24 cellular contexts compared by ENCODE assay signal in genomic region chr1:13600762-13601483, GRCh38. TPM values are rescaled to one million over a fixed set of nuclear protein-coding genes. Genes with fewer than 3 reads are reported as not detected.
DNase-seq lines count a peak whose midpoint lies in the region; ATAC-seq, FAIRE-seq and TF ChIP-seq lines count a peak whose summit lies in the region.
"Had no signal": no experiment of that assay in that cellular context is flagged by ENCODE, and none has a peak within 500 bp of the region (broad histone marks: within the 10 kb centered on the region; RNA-seq: fewer than 3 reads in every experiment).

No MANE protein-coding gene starts in this region.

- H2AK5ac ChIP-seq in mesendoderm (ENCODE audit: low read length), result no peak overlapping the region

- TF ChIP-seq CTCF in PC-3 (conservative IDR thresholded peaks at IDR 0.05; ENCODE audit: low read depth, low read length), result no peak
- TF ChIP-seq CTCF in smooth muscle cell (IDR thresholded peaks at IDR 0.05; ENCODE audit: borderline replicate concordance, insufficient read depth, poor library complexity, severe bottlenecking), result no peak
- no peak for TF ChIP-seq CTCF in kidney (IDR thresholded peaks at IDR 0.05; ENCODE audit: borderline replicate concordance, extremely low read depth, insufficient read depth)

- no peak overlapping the region for H2BK120ac ChIP-seq in mesendoderm (ENCODE audit: low read depth, low read length)

- H2BK5ac ChIP-seq in mesendoderm (ENCODE audit: low read length), result no peak overlapping the region

- H4K20me1 ChIP-seq in PC-3 (ENCODE audit: low read length) (no peaks in the 10 kb centered on the region), smooth muscle cell (ENCODE audit: low read depth) (peaks cover 71% of the 10 kb centered on the region)

- H3K27ac ChIP-seq in PC-3 (ENCODE audit: low read length) (no peak overlapping the region), mesendoderm (ENCODE audit: low read depth, low read length) (no peak overlapping the region), smooth muscle cell (ENCODE audit: low read depth) (peak overlapping the region; percentile 56), kidney (ENCODE audit: low read depth in 2 of 2, low read length in 2 of 2) (no peak overlapping the region), aorta (ENCODE audit: low read depth in 1 of 2, low read length in 2 of 2) (no peak overlapping the region)
- H3K27ac ChIP-seq: ascending aorta, uterus had no signal

- no peak overlapping the region for H4K8ac ChIP-seq in mesendoderm (ENCODE audit: low read depth, low read length)

- WGBS in mesendoderm (ENCODE audit: extremely low coverage, insufficient coverage, low lambda C conversion rate), result no CpG with 5 or more reads among the region's 8 CpGs
- 42% methylated on average over 8 of the region's 8 CpGs for WGBS in smooth muscle cell (ENCODE audit: low lambda C conversion rate)
- WGBS in aorta, 2 donors, result 68 to 69% methylated on average over 8 of the region's 8 CpGs

- no peak for FAIRE-seq in kidney (lab: Jason Lieb, UNC)
- FAIRE-seq: G401.6, GM19239 had no signal

- H3K4me3 ChIP-seq in PC-3 (ENCODE audit: low read length), result no peak overlapping the region
- no peak overlapping the region for H3K4me3 ChIP-seq in mesendoderm (ENCODE audit: low read length)
- H3K4me3 ChIP-seq in smooth muscle cell, result no peak overlapping the region
- H3K4me3 ChIP-seq in kidney (ENCODE audit: low read length in 2 of 2), result no peak overlapping the region
- H3K4me3 ChIP-seq in aorta (ENCODE audit: low read length in 2 of 2), result no peak overlapping the region
- H3K4me3 ChIP-seq: ascending aorta, HAP-1, mucosa of descending colon, uterus had no signal

- H3K9me2 ChIP-seq in PC-3 (replicated peaks; ENCODE audit: low read length), result no peaks in the 10 kb centered on the region
- H3K9me2 ChIP-seq: SK-N-SH had no signal

- DNase-seq in PC-3 (peak; percentile 36), Right ventricle myocardium superior (peak; percentile 56), mesendoderm (peak; percentile 37), smooth muscle cell (lab: John Stamatoyannopoulos, UW; ENCODE audit: unreplicated experiment) (no peak), kidney (no peak), aorta (no peak), T-helper 9 cell (no peak)
- DNase-seq: activated naive CD4-positive, alpha-beta T cell treated with anti-CD3 and anti-CD28 coated beads, Interleukin-2, amount 10 ng/mL, durations not matched to agents 7 days and 5 days; activated T-cell treated with anti-CD3 and anti-CD28 coated beads, Interleukin-2, amount 50 U/mL, for 4 hours; DMS 273 treated with DMSO at 0.1 percent for 48 hours; hippocampal formation; mucosa of descending colon; NCI-H146; NCI-H2227 treated with DMSO at 0.1 percent for 48 hours; NCI-H82; nucleus accumbens; SK-N-SH; stimulated activated CD4-positive, alpha-beta T cell treated with anti-CD3 and anti-CD28 coated beads, Interleukin-2, amount 100 ng/mL, for 48 hours; uterus had no signal

- peaks cover 38% of the 10 kb centered on the region for H3K4me1 ChIP-seq in PC-3 (ENCODE audit: insufficient read depth, low read length)
- H3K4me1 ChIP-seq in mesendoderm (ENCODE audit: control insufficient read depth, low read depth, low read length), result no peaks in the 10 kb centered on the region
- H3K4me1 ChIP-seq in smooth muscle cell (ENCODE audit: low read depth), result peaks cover 17% of the 10 kb centered on the region
- no peaks in the 10 kb centered on the region for H3K4me1 ChIP-seq in kidney (ENCODE audit: control insufficient read depth in 1 of 2, insufficient read depth in 1 of 2, low read depth in 1 of 2, low read length in 2 of 2)
- no peaks in the 10 kb centered on the region for H3K4me1 ChIP-seq in aorta (ENCODE audit: control insufficient read depth in 1 of 2, insufficient read depth in 2 of 2, low read length in 2 of 2)
- H3K4me1 ChIP-seq: ascending aorta, uterus had no signal

- ATAC-seq in PC-3 (no peak), Right ventricle myocardium superior (ENCODE audit: poor library complexity) (peak; percentile 97), aorta (ENCODE audit: low FRiP score) (no peak), GM19035 (IDR thresholded peaks at IDR 0.05; ENCODE audit: unreplicated experiment) (no peak)
- ATAC-seq: activated T-cell treated with anti-CD3 and anti-CD28 coated beads, Interleukin-2, amount 50 U/mL, for 4 hours; mucosa of descending colon had no signal

- intact Hi-C loops in PC-3 (cut with micrococcal nuclease), result no loop called here
- intact Hi-C loops in Right ventricle myocardium superior (cut with DNase I), result no loop called here
- intact Hi-C loops in kidney (cut with DNase I), result no loop called here
- intact Hi-C loops in aorta (cut with DNase I), result no loop called here

- no peak overlapping the region for H3K56ac ChIP-seq in mesendoderm (ENCODE audit: low read length)

- no peak overlapping the region for H3K9ac ChIP-seq in PC-3 (ENCODE audit: low read length)
- H3K9ac ChIP-seq in mesendoderm (ENCODE audit: low read length), result no peak overlapping the region
- no peak overlapping the region for H3K9ac ChIP-seq in smooth muscle cell (ENCODE audit: low read depth)
- no peak overlapping the region for H3K9ac ChIP-seq in kidney (ENCODE audit: low read length in 2 of 2)
- H3K9ac ChIP-seq: SK-N-SH had no signal

- POLR2A ChIA-PET in PC-3 (lab: Charles Lee; ENCODE audit: unreplicated experiment), result no interaction called here

- H3K4me2 ChIP-seq in PC-3 (ENCODE audit: low read length), result 0 out of 2 replicates have a peak overlapping the region, but pooled peaks have one; percentile 73
- H3K4me2 ChIP-seq in mesendoderm (ENCODE audit: low read length), result no peak overlapping the region
- peak overlapping the region; percentile 2 for H3K4me2 ChIP-seq in smooth muscle cell
- H3K4me2 ChIP-seq: SK-N-SH had no signal

- H3K79me1 ChIP-seq in mesendoderm (ENCODE audit: low read length), result no peaks in the 10 kb centered on the region

- H3K79me2 ChIP-seq in PC-3 (ENCODE audit: low read length) (no peaks in the 10 kb centered on the region), mesendoderm (ENCODE audit: control insufficient read depth, insufficient read depth, low read length) (no peaks in the 10 kb centered on the region), smooth muscle cell (ENCODE audit: low read depth) (peaks cover 82% of the 10 kb centered on the region)

- no peak overlapping the region for H4K5ac ChIP-seq in mesendoderm (ENCODE audit: low read length)

- H2BK15ac ChIP-seq in mesendoderm (replicated peaks; ENCODE audit: low read depth), result no peak overlapping the region

- CTCF ChIA-PET in PC-3 (lab: Charles Lee), result no interaction called here

- H3K9me3 ChIP-seq in PC-3 (ENCODE audit: low read length) (no peaks in the 10 kb centered on the region), smooth muscle cell (replicated peaks; ENCODE audit: low read depth) (no peaks in the 10 kb centered on the region), kidney (ENCODE audit: control insufficient read depth in 1 of 2, low read length in 2 of 2) (no peaks in the 10 kb centered on the region), aorta (ENCODE audit: control insufficient read depth, low read length) (peaks cover 5% of the 10 kb centered on the region)
- H3K9me3 ChIP-seq: ascending aorta, HAP-1, mucosa of descending colon, SK-N-SH, uterus had no signal

- H3K36me3 ChIP-seq in PC-3 (ENCODE audit: low read depth, low read length), result no peaks in the 10 kb centered on the region
- H3K36me3 ChIP-seq in mesendoderm (ENCODE audit: control insufficient read depth, insufficient read depth, low read length), result no peaks in the 10 kb centered on the region
- H3K36me3 ChIP-seq in smooth muscle cell (ENCODE audit: low read depth), result no peaks in the 10 kb centered on the region
- no peaks in the 10 kb centered on the region for H3K36me3 ChIP-seq in kidney (ENCODE audit: control insufficient read depth in 1 of 2, insufficient read depth in 2 of 2, low read length in 2 of 2)
- no peaks in the 10 kb centered on the region for H3K36me3 ChIP-seq in aorta (ENCODE audit: control insufficient read depth in 1 of 2, insufficient read depth in 2 of 2, low read length in 1 of 2)
- H3K36me3 ChIP-seq: ascending aorta, uterus had no signal

- H2AFZ ChIP-seq in PC-3 (ENCODE audit: low read length) (no peak overlapping the region), smooth muscle cell (ENCODE audit: low read depth) (no peak overlapping the region)

- H3K23ac ChIP-seq in mesendoderm (ENCODE audit: low read length), result no peak overlapping the region

- H3K27me3 ChIP-seq in PC-3 (ENCODE audit: low read length) (peaks cover 4% of the 10 kb centered on the region; the same call in 1 of the 2 replicates), mesendoderm (ENCODE audit: insufficient read depth, low read length, poor library complexity) (no peaks in the 10 kb centered on the region), smooth muscle cell (ENCODE audit: low read depth) (no peaks in the 10 kb centered on the region), aorta (ENCODE audit: control insufficient read depth in 1 of 2, insufficient read depth in 2 of 2, low read length in 1 of 2) (no peaks in the 10 kb centered on the region)
- H3K27me3 ChIP-seq: ascending aorta, uterus had no signal

- H3F3A ChIP-seq in PC-3 (ENCODE audit: low read length, unreplicated experiment) (no peaks in the 10 kb centered on the region), smooth muscle cell (ENCODE audit: low read depth) (peaks cover 25% of the 10 kb centered on the region)

- no peak overlapping the region for H3K4ac ChIP-seq in mesendoderm (ENCODE audit: low read depth, low read length)

- H3K18ac ChIP-seq in mesendoderm (ENCODE audit: low read length), result no peak overlapping the region

- no TSS peak for BruUV-seq in PC-3 (replicated peaks; lab: Mats Ljungman, UMichigan)

RNA-seq across cellular contexts. Expression of gene PDPN, which starts 17.3 kb away (rescaled TPM):
- total RNA-seq in PC-3 (2014; rRNA removed), result 0.29 and 0.47 TPM in 2 replicates
- total RNA-seq in Right ventricle myocardium superior, result 20.3 TPM
- polyA plus RNA-seq in mesendoderm (2013, experiment 1 of 2), result 65.8 TPM
- polyA plus RNA-seq in mesendoderm (2013, experiment 2 of 2), result 69.3 TPM
- total RNA-seq in smooth muscle cell, result 459 and 476 TPM in 2 replicates
- polyA plus RNA-seq in smooth muscle cell, result 336 and 414 TPM in 2 replicates
- 4.6 TPM for total RNA-seq in kidney
- polyA plus RNA-seq in kidney (ENCODE audit: insufficient read depth, low read depth, low replicate concordance), result 7.4 TPM
- total RNA-seq in aorta, result 10 to 100 TPM; 16.6 to 19.5 TPM
- polyA plus RNA-seq in aorta, result 10 to 100 TPM in 1 of 2 donors, under 1 TPM in 1; 0.43 to 18.8 TPM
- polyA plus RNA-seq: SK-N-SH had no signal

Comparison
In these comparisons a context has a peak if more than half of its experiments do, and no peak if none do; other contexts are left out.
1. DNase-seq: peak in PC-3 (single experiment), Right ventricle myocardium superior (single experiment) and mesendoderm (single experiment); none in smooth muscle cell (single experiment), kidney (single experiment), aorta (0 of 2) and T-helper 9 cell (single experiment).
2. RNA of gene PDPN, which starts 17.3 kb away (total RNA-seq): 459 to 476 TPM in smooth muscle cell; 20.3 TPM in Right ventricle myocardium superior (single experiment), 16.6 to 19.5 TPM in aorta, 4.6 TPM in kidney (single experiment) and 0.29 to 0.47 TPM in PC-3; every median in the first group is over 10 times any median in the second.